ENCODE assay signal across 11 cellular contexts in genomic region chr3:60579734-60580133, GRCh38.
DNase-seq lines count a peak whose midpoint lies in the region; ATAC-seq, FAIRE-seq and TF ChIP-seq lines count a peak whose summit lies in the region.
"Had no signal": no experiment of that assay in that cellular context is flagged by ENCODE, and none has a peak within 500 bp of the region (broad histone marks: within the 10 kb centered on the region; RNA-seq: fewer than 3 reads in every experiment).

No MANE protein-coding gene starts in this region.

- BruUV-seq in mammary epithelial cell (replicated peaks; lab: Mats Ljungman, UMichigan) = no TSS peak

- H3K4me2 ChIP-seq in mammary epithelial cell (ENCODE audit: insufficient read depth, low read depth, low read length) = peak overlapping the region; percentile 32

- dilution Hi-C loops in mammary epithelial cell (cut with HindIII; ENCODE audit: low sequenced_read_pairs) = no loop called here

- FAIRE-seq in small intestine (lab: Jason Lieb, UNC) = no peak

- no peaks in the 10 kb centered on the region for H4K20me1 ChIP-seq in mammary epithelial cell (ENCODE audit: insufficient read depth, low read length)

- peak overlapping the region; percentile 4 for H3K27ac ChIP-seq in mammary epithelial cell (ENCODE audit: insufficient read depth, low read depth, low read length)
- no peak overlapping the region for H3K27ac ChIP-seq in left lung
- H3K27ac ChIP-seq in small intestine (ENCODE audit: low read depth in 1 of 2, low read length in 1 of 2) = no peak overlapping the region
- no peak overlapping the region for H3K27ac ChIP-seq in thyroid gland
- H3K27ac ChIP-seq: SJCRH30 had no signal

- no peak overlapping the region for H3K9ac ChIP-seq in mammary epithelial cell (ENCODE audit: insufficient read depth, low read length)

- H3K4me1 ChIP-seq in mammary epithelial cell (ENCODE audit: insufficient read depth, low read length) (peaks cover 15% of the 10 kb centered on the region), left lung (no peaks in the 10 kb centered on the region), small intestine (ENCODE audit: control insufficient read depth in 2 of 2, insufficient read depth in 1 of 2, low read depth in 1 of 2, low read length in 1 of 2) (no peaks in the 10 kb centered on the region), thyroid gland (peaks cover 5 to 16% of the 10 kb centered on the region in 2 donors)
- H3K4me1 ChIP-seq: SJCRH30 had no signal

- in situ Hi-C loops in mammary epithelial cell (cut with MboI; ENCODE audit: low sequenced_read_pairs in 2 of 2) = no loop called here

- H3K9me3 ChIP-seq in mammary epithelial cell (replicated peaks; ENCODE audit: insufficient read depth, low read length) = no peaks in the 10 kb centered on the region
- no peaks in the 10 kb centered on the region for H3K9me3 ChIP-seq in left lung
- no peaks in the 10 kb centered on the region for H3K9me3 ChIP-seq in small intestine (ENCODE audit: control insufficient read depth, low read depth)
- no peaks in the 10 kb centered on the region for H3K9me3 ChIP-seq in thyroid gland
- H3K9me3 ChIP-seq: SJCRH30 had no signal

- WGBS in mammary epithelial cell (ENCODE audit: low coverage, missing lambda C conversion rate) = 0% methylated on average over 5 of the region's 5 CpGs
- 68 to 76% (median 75%) methylated on average over 5 of the region's 5 CpGs for WGBS in small intestine, 3 donors
- WGBS in thyroid gland, 2 donors = 45 to 53% methylated on average over 5 of the region's 5 CpGs

- CTCF ChIA-PET in mammary epithelial cell (lab: Charles Lee; ENCODE audit: low non-redundant PET) = no interaction called here

- intact Hi-C loops in mammary epithelial cell (cut with micrococcal nuclease) = loop anchor here (10.0 kb wide), 3 partner anchors 805 to 1585 kb away; no protein-coding TSS in a partner anchor
- intact Hi-C loops in left lung (cut with DNase I) = no loop called here
- intact Hi-C loops in thyroid gland (cut with DNase I) = no loop called here

- H3K36me3 ChIP-seq in mammary epithelial cell (ENCODE audit: insufficient read depth, low read length) (no peaks in the 10 kb centered on the region), left lung (no peaks in the 10 kb centered on the region), small intestine (ENCODE audit: control insufficient read depth in 2 of 2, insufficient read depth in 2 of 2, low read length in 2 of 2) (no peaks in the 10 kb centered on the region), thyroid gland (no peaks in the 10 kb centered on the region)
- H3K36me3 ChIP-seq: SJCRH30 had no signal

- no peak overlapping the region for H2AFZ ChIP-seq in mammary epithelial cell (ENCODE audit: low read depth, low read length)

- peak; percentile 41 for ATAC-seq in left lung
- ATAC-seq in GM21737 (IDR thresholded peaks at IDR 0.05; ENCODE audit: unreplicated experiment) = no peak

- no peak overlapping the region for H3K4me3 ChIP-seq in AG10803 (ENCODE audit: low read length)
- no peak overlapping the region for H3K4me3 ChIP-seq in HFF-Myc (replicated peaks; ENCODE audit: low read depth, low read length)
- H3K4me3 ChIP-seq in mammary epithelial cell (replicated peaks in 1 of 3; ENCODE audit: insufficient read depth in 1 of 3, low read depth in 2 of 3, low read length in 3 of 3) = no peak overlapping the region
- no peak overlapping the region for H3K4me3 ChIP-seq in left lung
- H3K4me3 ChIP-seq in small intestine (ENCODE audit: low read depth in 1 of 2, low read length in 2 of 2) = no peak overlapping the region
- H3K4me3 ChIP-seq in thyroid gland (replicated peaks in 1 of 3) = no peak overlapping the region
- H3K4me3 ChIP-seq: SJCRH30 had no signal

- no peak for TF ChIP-seq POLR2A in thyroid gland (IDR thresholded peaks at IDR 0.05)

- DNase-seq in AG10803 (ENCODE audit: low read depth) (peak; percentile 85), HFF-Myc (ENCODE audit: extremely low read depth, low read depth) (peak; percentile 15), mammary epithelial cell (peak; percentile 91), left lung (no peak), small intestine (no peak), thyroid gland (no peak), COR-L47 (lab: John Stamatoyannopoulos, UW) (no peak)
- DNase-seq: activated CD4-positive, alpha-beta T cell treated with anti-CD3 and anti-CD28 coated beads for 4 hours; NCI-H2171 treated with DMSO at 0.1 percent for 48 hours had no signal

- no peak for TF ChIP-seq CTCF in AG10803 (conservative IDR thresholded peaks at IDR 0.05; ENCODE audit: low read length)
- no peak for TF ChIP-seq CTCF in HFF-Myc (IDR thresholded peaks at IDR 0.05; ENCODE audit: low read depth, low read length, missing control alignments)
- no peak for TF ChIP-seq CTCF in mammary epithelial cell (conservative IDR thresholded peaks at IDR 0.05 in 1 of 2, IDR thresholded peaks at IDR 0.05 in 1 of 2; ENCODE audit: extremely low read depth in 1 of 2, insufficient read depth in 1 of 2, low read depth in 1 of 2, low read length in 2 of 2)
- TF ChIP-seq CTCF in left lung (IDR thresholded peaks at IDR 0.05) = no peak
- no peak for TF ChIP-seq CTCF in thyroid gland (IDR thresholded peaks at IDR 0.05)

- H3K27me3 ChIP-seq in mammary epithelial cell (ENCODE audit: insufficient read depth, low read length) = no peaks in the 10 kb centered on the region
- H3K27me3 ChIP-seq in left lung = no peaks in the 10 kb centered on the region
- H3K27me3 ChIP-seq in small intestine (ENCODE audit: control insufficient read depth in 2 of 2, insufficient read depth in 2 of 2, low read length in 2 of 2) = no peaks in the 10 kb centered on the region
- no peaks in the 10 kb centered on the region for H3K27me3 ChIP-seq in thyroid gland
- H3K27me3 ChIP-seq: SJCRH30 had no signal

- H3K79me2 ChIP-seq in mammary epithelial cell (ENCODE audit: insufficient read depth, low read length) = no peaks in the 10 kb centered on the region

Comparison
In these comparisons a context has a peak if more than half of its experiments do, and no peak if none do; other contexts are left out.
1. DNase-seq: peak in AG10803 (single experiment), HFF-Myc (single experiment) and mammary epithelial cell (single experiment); none in left lung (0 of 2), small intestine (single experiment), thyroid gland (0 of 2) and COR-L47 (single experiment).